Comparison of ENCODE assay signal across 27 cellular contexts in genomic region chr15:85897818-85898717, GRCh38.
A peak's percentile ranks its signal among the peaks of the same experiment; 100 is the strongest.
DNase-seq lines count a peak whose midpoint lies in the region; ATAC-seq and TF ChIP-seq lines count a peak whose summit lies in the region.
"Had no signal": no experiment of that assay in that cellular context is flagged by ENCODE, and none has a peak within 500 bp of the region (broad histone marks: within the 10 kb centered on the region; RNA-seq: fewer than 3 reads in every experiment).

No MANE protein-coding gene starts in this region.

- peak overlapping the region; percentile 15; the same call in 1 of the 2 replicates for H3K4me3 ChIP-seq in GM23338
- no peak overlapping the region for H3K4me3 ChIP-seq in NT2/D1 (ENCODE audit: insufficient read length, low read depth)
- H3K4me3 ChIP-seq in smooth muscle cell, result no peak overlapping the region
- H3K4me3 ChIP-seq: BLaER1 treated with 17β-estradiol and CSF1 and Interleukin-3, amounts not matched to agents 10 nM and 100 nM; ovary; sigmoid colon; suprapubic skin; uterus had no signal

- H3F3A ChIP-seq in GM23338 (replicated peaks; ENCODE audit: low read depth), result peaks cover 6% of the 10 kb centered on the region
- no peaks in the 10 kb centered on the region for H3F3A ChIP-seq in smooth muscle cell (ENCODE audit: low read depth)

- H3K36me3 ChIP-seq in GM23338 (ENCODE audit: insufficient read depth) (no peaks in the 10 kb centered on the region), NT2/D1 (ENCODE audit: insufficient read depth, insufficient read length, low read length) (no peaks in the 10 kb centered on the region), smooth muscle cell (ENCODE audit: low read depth) (no peaks in the 10 kb centered on the region)
- H3K36me3 ChIP-seq: BLaER1 treated with 17β-estradiol and CSF1 and Interleukin-3, amounts not matched to agents 10 nM and 100 nM; ovary; sigmoid colon; suprapubic skin; uterus had no signal

- no peaks in the 10 kb centered on the region for H4K20me1 ChIP-seq in GM23338 (replicated peaks; ENCODE audit: insufficient read depth)
- H4K20me1 ChIP-seq in smooth muscle cell (ENCODE audit: low read depth), result no peaks in the 10 kb centered on the region
- H4K20me1 ChIP-seq: BLaER1 treated with 17β-estradiol and CSF1 and Interleukin-3, amounts not matched to agents 10 nM and 100 nM had no signal

- TF ChIP-seq CTCF in GM23338 (conservative IDR thresholded peaks at IDR 0.05; ENCODE audit: low read depth in 2 of 2), result no peak
- TF ChIP-seq CTCF in foreskin keratinocyte (conservative IDR thresholded peaks at IDR 0.05), result no peak
- TF ChIP-seq CTCF in neural crest cell (conservative IDR thresholded peaks at IDR 0.05), result no peak
- TF ChIP-seq CTCF in smooth muscle cell (IDR thresholded peaks at IDR 0.05; ENCODE audit: borderline replicate concordance, insufficient read depth, poor library complexity, severe bottlenecking), result no peak

- H3K9ac ChIP-seq in NT2/D1 (ENCODE audit: insufficient read length, low read depth) (no peak overlapping the region), smooth muscle cell (ENCODE audit: low read depth) (no peak overlapping the region)
- H3K9ac ChIP-seq: BLaER1 treated with 17β-estradiol and CSF1 and Interleukin-3, amounts not matched to agents 10 nM and 100 nM had no signal

- H3K4me1 Mint-ChIP-seq in GM23338, result peaks cover 42% of the 10 kb centered on the region
- H3K4me1 Mint-ChIP-seq in neural crest cell, result peaks cover 14% of the 10 kb centered on the region
- no peaks in the 10 kb centered on the region for H3K4me1 Mint-ChIP-seq in activated naive CD4-positive, alpha-beta T cell treated with anti-CD3 and anti-CD28 coated beads for 36 hours (ENCODE audit: low read depth)
- H3K4me1 Mint-ChIP-seq: activated naive CD4-positive, alpha-beta T cell treated with anti-CD3 and anti-CD28 coated beads, Interleukin-2, amount 10 ng/mL, durations not matched to agents 7 days and 5 days had no signal

- no peak overlapping the region for H3K27ac ChIP-seq in GM23338 (ENCODE audit: low read depth)
- no peak overlapping the region for H3K27ac ChIP-seq in foreskin keratinocyte
- H3K27ac ChIP-seq in smooth muscle cell (ENCODE audit: low read depth), result no peak overlapping the region
- H3K27ac ChIP-seq: BLaER1 treated with 17β-estradiol and CSF1 and Interleukin-3, amounts not matched to agents 10 nM and 100 nM; ovary; sigmoid colon; suprapubic skin; uterus had no signal

- H3K4me1 ChIP-seq in GM23338 (ENCODE audit: insufficient read depth), result peaks cover 35% of the 10 kb centered on the region
- H3K4me1 ChIP-seq in NT2/D1 (ENCODE audit: insufficient read depth, insufficient read length), result no peaks in the 10 kb centered on the region
- no peaks in the 10 kb centered on the region for H3K4me1 ChIP-seq in foreskin keratinocyte
- peaks cover 8% of the 10 kb centered on the region for H3K4me1 ChIP-seq in smooth muscle cell (ENCODE audit: low read depth)
- H3K4me1 ChIP-seq: sigmoid colon, suprapubic skin, uterus had no signal

- H3K9me3 Mint-ChIP-seq in GM23338 (peaks cover 11% of the 10 kb centered on the region), neural crest cell (peaks cover 6% of the 10 kb centered on the region)
- H3K9me3 Mint-ChIP-seq in activated naive CD4-positive, alpha-beta T cell treated with anti-CD3 and anti-CD28 coated beads for 36 hours, result no peaks in the 10 kb centered on the region

- no peaks in the 10 kb centered on the region for H3K9me3 ChIP-seq in NT2/D1 (ENCODE audit: insufficient read depth, low read length)
- no peaks in the 10 kb centered on the region for H3K9me3 ChIP-seq in smooth muscle cell (replicated peaks; ENCODE audit: low read depth)
- H3K9me3 ChIP-seq: BLaER1 treated with 17β-estradiol and CSF1 and Interleukin-3, amounts not matched to agents 10 nM and 100 nM; ovary; sigmoid colon; suprapubic skin; uterus had no signal

- H3K79me2 ChIP-seq in GM23338 (replicated peaks; ENCODE audit: insufficient read depth) (no peaks in the 10 kb centered on the region), smooth muscle cell (ENCODE audit: low read depth) (no peaks in the 10 kb centered on the region)

- 38% methylated on average over 17 of the region's 17 CpGs for WGBS in smooth muscle cell (ENCODE audit: low lambda C conversion rate)

- H3K27me3 Mint-ChIP-seq in GM23338 (ENCODE audit: insufficient read depth, low read depth, poor library complexity) (peaks cover 23% of the 10 kb centered on the region), neural crest cell (ENCODE audit: low read depth) (peaks cover 51% of the 10 kb centered on the region)
- H3K27me3 Mint-ChIP-seq in activated naive CD4-positive, alpha-beta T cell treated with anti-CD3 and anti-CD28 coated beads for 36 hours (ENCODE audit: low read depth), result peaks cover 15% of the 10 kb centered on the region

- H3K27ac Mint-ChIP-seq in GM23338 (peak overlapping the region; percentile 18; the same call in 1 of the 2 replicates), neural crest cell (ENCODE audit: unreplicated experiment) (no peak overlapping the region)
- H3K27ac Mint-ChIP-seq in activated naive CD4-positive, alpha-beta T cell treated with anti-CD3 and anti-CD28 coated beads for 36 hours, result no peak overlapping the region
- H3K27ac Mint-ChIP-seq: activated naive CD4-positive, alpha-beta T cell treated with anti-CD3 and anti-CD28 coated beads, Interleukin-2, amount 10 ng/mL, durations not matched to agents 7 days and 5 days; memory B cell had no signal

- H3K4me3 Mint-ChIP-seq in GM23338 (peak overlapping the region; percentile 43), neural crest cell (no peak overlapping the region)
- no peak overlapping the region for H3K4me3 Mint-ChIP-seq in activated naive CD4-positive, alpha-beta T cell treated with anti-CD3 and anti-CD28 coated beads for 36 hours
- H3K4me3 Mint-ChIP-seq: activated naive CD4-positive, alpha-beta T cell treated with anti-CD3 and anti-CD28 coated beads, Interleukin-2, amount 10 ng/mL, durations not matched to agents 7 days and 5 days; memory B cell; naive thymus-derived CD4-positive, alpha-beta T cell had no signal

- DNase-seq in GM23338 (ENCODE audit: low spot score), result peak; percentile 73
- peak; percentile 74 for DNase-seq in NT2/D1 (ENCODE audit: low read depth, low spot score)
- DNase-seq in foreskin keratinocyte, result no peak
- peak; percentile 6 for DNase-seq in neural crest cell (ENCODE audit: low read depth, low spot score)
- no peak for DNase-seq in smooth muscle cell (lab: John Stamatoyannopoulos, UW; ENCODE audit: unreplicated experiment)
- no peak for DNase-seq in amniotic stem cell (lab: John Stamatoyannopoulos, UW)
- DNase-seq in activated naive CD4-positive, alpha-beta T cell treated with anti-CD3 and anti-CD28 coated beads for 36 hours, result no peak
- DNase-seq in NCI-H510A (lab: John Stamatoyannopoulos, UW), result no peak
- DNase-seq: activated CD4-positive, alpha-beta T cell treated with anti-CD3 and anti-CD28 coated beads for 1 hour; activated CD8-positive, alpha-beta memory T cell treated with anti-CD3 and anti-CD28 coated beads for 24 hours; activated naive CD4-positive, alpha-beta T cell treated with anti-CD3 and anti-CD28 coated beads, Interleukin-2, amount 10 ng/mL, durations not matched to agents 7 days and 5 days; activated T-cell treated with anti-CD3 and anti-CD28 coated beads, Interleukin-2, amount 50 U/mL, for 48 hours; aorta; effector CD4-positive, alpha-beta T cell; erythroblast; foreskin fibroblast; kidney glomerular epithelial cell; naive thymus-derived CD4-positive, alpha-beta T cell; NCI-H1694 treated with DMSO at 0.1 percent for 48 hours; NCI-H526 treated with DMSO at 0.1 percent for 48 hours; SHP77; sigmoid colon; uterus had no signal

- H3K4me2 ChIP-seq in GM23338 (peak overlapping the region; percentile 61), smooth muscle cell (no peak overlapping the region)

- H3K9me2 ChIP-seq in GM23338 (ENCODE audit: insufficient read depth), result peaks cover 5% of the 10 kb centered on the region; the same call in 1 of the 2 replicates

- peak; percentile 97 for ATAC-seq in GM23338
- ATAC-seq in foreskin keratinocyte, result peak; percentile 32
- ATAC-seq: naive thymus-derived CD4-positive, alpha-beta T cell had no signal

- H2AFZ ChIP-seq in GM23338 (peak overlapping the region; percentile 48; the same call in 1 of the 2 replicates), smooth muscle cell (ENCODE audit: low read depth) (no peak overlapping the region)

- H3K36me3 Mint-ChIP-seq in GM23338 (ENCODE audit: low read depth) (peaks cover 10% of the 10 kb centered on the region), neural crest cell (ENCODE audit: low read depth) (no peaks in the 10 kb centered on the region)
- no peaks in the 10 kb centered on the region for H3K36me3 Mint-ChIP-seq in activated naive CD4-positive, alpha-beta T cell treated with anti-CD3 and anti-CD28 coated beads for 36 hours (ENCODE audit: low read depth)
- H3K36me3 Mint-ChIP-seq: activated naive CD4-positive, alpha-beta T cell treated with anti-CD3 and anti-CD28 coated beads, Interleukin-2, amount 10 ng/mL, durations not matched to agents 7 days and 5 days; memory B cell; naive thymus-derived CD4-positive, alpha-beta T cell had no signal

- CTCF ChIA-PET in activated naive CD4-positive, alpha-beta T cell treated with anti-CD3 and anti-CD28 coated beads for 36 hours (lab: Charles Lee), result no interaction called here

- intact Hi-C loops in activated naive CD4-positive, alpha-beta T cell treated with anti-CD3 and anti-CD28 coated beads for 36 hours (cut with micrococcal nuclease), result no loop called here

- H3K27me3 ChIP-seq in GM23338 (ENCODE audit: insufficient read depth) (no peaks in the 10 kb centered on the region), NT2/D1 (ENCODE audit: insufficient read depth, insufficient read length) (peaks cover 50% of the 10 kb centered on the region), foreskin keratinocyte (no peaks in the 10 kb centered on the region), smooth muscle cell (ENCODE audit: low read depth) (peaks cover 27% of the 10 kb centered on the region)
- H3K27me3 ChIP-seq: BLaER1 treated with 17β-estradiol and CSF1 and Interleukin-3, amounts not matched to agents 10 nM and 100 nM; ovary; uterus had no signal

TF ChIP-seq in GM23338, 12 proteins besides CTCF, POLR2A, EP300 and RAD21 (continues in another document):
- TF ChIP-seq STAT1 (IDR thresholded peaks at IDR 0.05; ENCODE audit: unreplicated experiment) (no peak), ZNF114 (CRISPR knock-in tag; IDR thresholded peaks at IDR 0.05) (no peak), CREB1 (CRISPR knock-in tag; IDR thresholded peaks at IDR 0.05; ENCODE audit: low read depth) (no peak), NANOG (IDR thresholded peaks at IDR 0.05; ENCODE audit: borderline replicate concordance) (peak; percentile 77), ZNF331 (CRISPR knock-in tag; IDR thresholded peaks at IDR 0.05; ENCODE audit: low read depth) (no peak), EZH2phosphoT487 (IDR thresholded peaks at IDR 0.05; ENCODE audit: unreplicated experiment) (no peak), EZH2 (IDR thresholded peaks at IDR 0.05; ENCODE audit: low read depth, unreplicated experiment) (no peak)

Comparison
In these comparisons a context has a peak if more than half of its experiments do, and no peak if none do; other contexts are left out.
1. DNase-seq: peak in GM23338 (single experiment), NT2/D1 (single experiment) and neural crest cell (single experiment); none in foreskin keratinocyte (0 of 2), smooth muscle cell (single experiment), amniotic stem cell (single experiment), activated naive CD4-positive, alpha-beta T cell treated with anti-CD3 and anti-CD28 coated beads for 36 hours (single experiment) and NCI-H510A (single experiment).